ENCODE assay signal across 8 cellular contexts in genomic region chrX:48957477-48957826, GRCh38. TPM values are rescaled to one million over a fixed set of nuclear protein-coding genes. Genes with fewer than 3 reads are reported as not detected.
DNase-seq lines count a peak whose midpoint lies in the region; FAIRE-seq and TF ChIP-seq lines count a peak whose summit lies in the region.

A gene with protein sequence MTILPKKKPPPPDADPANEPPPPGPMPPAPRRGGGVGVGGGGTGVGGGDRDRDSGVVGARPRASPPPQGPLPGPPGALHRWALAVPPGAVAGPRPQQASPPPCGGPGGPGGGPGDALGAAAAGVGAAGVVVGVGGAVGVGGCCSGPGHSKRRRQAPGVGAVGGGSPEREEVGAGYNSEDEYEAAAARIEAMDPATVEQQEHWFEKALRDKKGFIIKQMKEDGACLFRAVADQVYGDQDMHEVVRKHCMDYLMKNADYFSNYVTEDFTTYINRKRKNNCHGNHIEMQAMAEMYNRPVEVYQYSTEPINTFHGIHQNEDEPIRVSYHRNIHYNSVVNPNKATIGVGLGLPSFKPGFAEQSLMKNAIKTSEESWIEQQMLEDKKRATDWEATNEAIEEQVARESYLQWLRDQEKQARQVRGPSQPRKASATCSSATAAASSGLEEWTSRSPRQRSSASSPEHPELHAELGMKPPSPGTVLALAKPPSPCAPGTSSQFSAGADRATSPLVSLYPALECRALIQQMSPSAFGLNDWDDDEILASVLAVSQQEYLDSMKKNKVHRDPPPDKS (minus strand): TSS chrX:48957607. CDS start chrX:48957570, 37 bp downstream.

- POLR2A ChIA-PET in activated CD4-positive, alpha-beta T cell treated with anti-CD3 and anti-CD28 coated beads, Interleukin-2, amount 10 ng/mL, durations not matched to agents 7 days and 5 days (lab: Charles Lee): no interaction called here

- H3K27me3 ChIP-seq in ectodermal cell (ENCODE audit: control insufficient read depth, insufficient read depth, low read length, poor library complexity, severe bottlenecking): no peaks in the 10 kb centered on the region

- CTCF ChIA-PET in activated CD4-positive, alpha-beta T cell treated with anti-CD3 and anti-CD28 coated beads, Interleukin-2, amount 10 ng/mL, durations not matched to agents 7 days and 5 days (lab: Charles Lee): interaction anchor here (2.3 kb wide), 1 partner anchor 18 kb away, joined by 9 read pairs; no protein-coding TSS in a partner anchor

- no peaks in the 10 kb centered on the region; the same call in 1 of the 2 replicates for H3K27me3 Mint-ChIP-seq in HFFc6 (ENCODE audit: insufficient read depth)
- no peaks in the 10 kb centered on the region for H3K27me3 Mint-ChIP-seq in activated CD4-positive, alpha-beta T cell treated with anti-CD3 and anti-CD28 coated beads, Interleukin-2, amount 10 ng/mL, durations not matched to agents 7 days and 5 days

- no peak for TF ChIP-seq CTCF in HFFc6 (IDR thresholded peaks at IDR 0.05)

- H3K4me3 Mint-ChIP-seq in HFFc6: peak within 1 kb of the TSS; percentile 98
- peak within 1 kb of the TSS; percentile 95 for H3K4me3 Mint-ChIP-seq in activated CD4-positive, alpha-beta T cell treated with anti-CD3 and anti-CD28 coated beads, Interleukin-2, amount 10 ng/mL, durations not matched to agents 7 days and 5 days

- WGBS in ectodermal cell, 2 experiments: 0% methylated on average over 53 of the region's 53 CpGs

- H3K9me3 ChIP-seq in ectodermal cell (ENCODE audit: control insufficient read depth, low read length): no peaks in the 10 kb centered on the region

- peaks cover 5% of the 10 kb centered on the region for H3K4me1 ChIP-seq in ectodermal cell (ENCODE audit: control insufficient read depth, insufficient read depth, low read length)

- peak within 1 kb of the TSS; percentile 100 for H3K27ac Mint-ChIP-seq in HFFc6
- H3K27ac Mint-ChIP-seq in activated CD4-positive, alpha-beta T cell treated with anti-CD3 and anti-CD28 coated beads, Interleukin-2, amount 10 ng/mL, durations not matched to agents 7 days and 5 days: peak within 1 kb of the TSS; percentile 100

- H3K9me3 Mint-ChIP-seq in HFFc6: no peaks in the 10 kb centered on the region
- no peaks in the 10 kb centered on the region for H3K9me3 Mint-ChIP-seq in activated CD4-positive, alpha-beta T cell treated with anti-CD3 and anti-CD28 coated beads, Interleukin-2, amount 10 ng/mL, durations not matched to agents 7 days and 5 days

- peak; percentile 44 for FAIRE-seq in GM12892 (lab: Jason Lieb, UNC)

- H3K36me3 Mint-ChIP-seq in HFFc6 (ENCODE audit: low read depth): no peaks in the 10 kb centered on the region
- H3K36me3 Mint-ChIP-seq in activated CD4-positive, alpha-beta T cell treated with anti-CD3 and anti-CD28 coated beads, Interleukin-2, amount 10 ng/mL, durations not matched to agents 7 days and 5 days (ENCODE audit: low read depth): peaks cover 13% of the 10 kb centered on the region

- H3K4me3 ChIP-seq in ectodermal cell (ENCODE audit: insufficient read depth, low read depth, low read length): peak within 1 kb of the TSS; percentile 68

- H3K36me3 ChIP-seq in ectodermal cell (ENCODE audit: control insufficient read depth, insufficient read depth, low read length): no peaks in the 10 kb centered on the region

- DNase-seq in GM12892 (ENCODE audit: insufficient read length): peak; percentile 75
- no peak for DNase-seq in HFFc6
- peak; percentile 57 to 79 for DNase-seq in NCI-H1930 (lab: John Stamatoyannopoulos, UW)
- DNase-seq in activated CD4-positive, alpha-beta T cell treated with anti-CD3 and anti-CD28 coated beads, Interleukin-2, amount 10 ng/mL, durations not matched to agents 7 days and 5 days: no peak
- DNase-seq in mesenteric fat pad (ENCODE audit: low spot score): no peak
- peak; percentile 42 to 61 for DNase-seq in stimulated activated CD8-positive, alpha-beta memory T cell treated with anti-CD3 and anti-CD28 coated beads, Interleukin-2, amount 100 ng/mL, for 1 hour (ENCODE audit: low read depth in 2 of 2)
- no peak for DNase-seq in GM19240 (ENCODE audit: insufficient read length, low spot score)

- H3K27ac ChIP-seq in ectodermal cell (ENCODE audit: insufficient read depth, low read depth, low read length, poor library complexity, severe bottlenecking): peak within 1 kb of the TSS; percentile 98

- TF ChIP-seq POLR2A in GM12892 (IDR thresholded peaks at IDR 0.05; ENCODE audit: low read depth, low read length): no peak

- peaks cover 22% of the 10 kb centered on the region for H3K4me1 Mint-ChIP-seq in HFFc6 (ENCODE audit: low read depth)
- H3K4me1 Mint-ChIP-seq in activated CD4-positive, alpha-beta T cell treated with anti-CD3 and anti-CD28 coated beads, Interleukin-2, amount 10 ng/mL, durations not matched to agents 7 days and 5 days: peaks cover 51% of the 10 kb centered on the region

RNA-seq across cellular contexts. Expression of the gene that starts here (rescaled TPM):
- 34.2 TPM for polyA plus RNA-seq in GM12892 (2012; ENCODE audit: missing spikeins)
- total RNA-seq in HFFc6 (2021; fragmentation: NEBNext Ultra II Directional; extraction: Animal tissue kit (Norgen Biotek cat#: 25700)): 10 to 100 TPM; 47.6 to 55.0 (median 52.7) TPM
- total RNA-seq in activated CD4-positive, alpha-beta T cell treated with anti-CD3 and anti-CD28 coated beads, Interleukin-2, amount 10 ng/mL, durations not matched to agents 7 days and 5 days: 10 to 100 TPM; 49.0 to 54.1 TPM
- 60.9 TPM for polyA plus RNA-seq in ectodermal cell (2013, experiment 1 of 4)
- 66.5 TPM for polyA plus RNA-seq in ectodermal cell (2013, experiment 2 of 4)
- 50.6 TPM for polyA plus RNA-seq in ectodermal cell (2013, experiment 3 of 4)
- polyA plus RNA-seq in ectodermal cell (2013, experiment 4 of 4): 52.6 TPM
- total RNA-seq in mesenteric fat pad: 40.0 TPM

Comparison
In these comparisons a context has a peak if more than half of its experiments do, and no peak if none do; other contexts are left out.
1. DNase-seq: peak in GM12892 (single experiment), NCI-H1930 (2 of 2) and stimulated activated CD8-positive, alpha-beta memory T cell treated with anti-CD3 and anti-CD28 coated beads, Interleukin-2, amount 100 ng/mL, for 1 hour (2 of 2); none in HFFc6 (single experiment), activated CD4-positive, alpha-beta T cell treated with anti-CD3 and anti-CD28 coated beads, Interleukin-2, amount 10 ng/mL, durations not matched to agents 7 days and 5 days (single experiment), mesenteric fat pad (single experiment) and GM19240 (single experiment).